Comparison of ENCODE assay signal across 29 cellular contexts in genomic region chr2:146193619-146194018, GRCh38.
"Had no signal": no experiment of that assay in that cellular context is flagged by ENCODE, and none has a peak within 500 bp of the region (broad histone marks: within the 10 kb centered on the region; RNA-seq: fewer than 3 reads in every experiment).

No MANE protein-coding gene starts in this region.

- H3K27me3 ChIP-seq: stomach, suprapubic skin, testis, thyroid gland, tibial artery, tibial nerve, transverse colon, upper lobe of left lung, upper lobe of right lung, uterus, vagina had no signal

- H3K27ac Mint-ChIP-seq: stimulated activated effector memory CD8-positive, alpha-beta T cell treated with anti-CD3 and anti-CD28 coated beads, Interleukin-12 subunit alpha, Interleukin-12 subunit beta, amount 100 ng/mL, for 72 hours; stimulated activated memory B cell treated with anti-CD40 and anti-IgM and Interleukin-4, amounts not matched to agents 10 μg/mL and 1 μg/mL and 100 μg/mL, for 72 hours; stimulated activated naive B cell treated with anti-CD40 and anti-IgM and Interleukin-4, amounts not matched to agents 10 μg/mL and 1 μg/mL and 100 μg/mL, for 72 hours; stimulated activated naive CD8-positive, alpha-beta T cell treated with anti-CD3 and anti-CD28 coated beads, Interleukin-15, Interleukin-2, amounts not matched to agents 100 ng/mL and 50 ng/mL, for 24 hours; type B pancreatic cell had no signal

- H3K4me3 ChIP-seq: stomach, suprapubic skin, testis, thoracic aorta, thyroid gland, tibial artery, tibial nerve, transverse colon, upper lobe of left lung, upper lobe of right lung, uterus, vagina had no signal

- H3K36me3 ChIP-seq: stomach, suprapubic skin, thoracic aorta, thyroid gland, tibial artery, tibial nerve, transverse colon, upper lobe of left lung, upper lobe of right lung, uterus, vagina had no signal

- H3K27me3 Mint-ChIP-seq: stimulated activated memory B cell treated with anti-CD40 and anti-IgM and Interleukin-4, amounts not matched to agents 10 μg/mL and 1 μg/mL and 100 μg/mL, for 72 hours; stimulated activated naive B cell treated with anti-CD40 and anti-IgM and Interleukin-4, amounts not matched to agents 10 μg/mL and 1 μg/mL and 100 μg/mL, for 72 hours; stimulated activated naive CD8-positive, alpha-beta T cell treated with anti-CD3 and anti-CD28 coated beads, Interleukin-15, amount 100 ng/mL, for 72 hours; stimulated activated naive CD8-positive, alpha-beta T cell treated with anti-CD3 and anti-CD28 coated beads, Interleukin-15, Interleukin-2, amounts not matched to agents 100 ng/mL and 50 ng/mL, for 24 hours had no signal

- H3K36me3 Mint-ChIP-seq: stimulated activated effector memory CD8-positive, alpha-beta T cell treated with anti-CD3 and anti-CD28 coated beads, Interleukin-12 subunit alpha, Interleukin-12 subunit beta, amount 100 ng/mL, for 72 hours; stimulated activated memory B cell treated with anti-CD40 and anti-IgM and Interleukin-4, amounts not matched to agents 10 μg/mL and 1 μg/mL and 100 μg/mL, for 72 hours; stimulated activated naive B cell treated with anti-CD40 and anti-IgM and Interleukin-4, amounts not matched to agents 10 μg/mL and 1 μg/mL and 100 μg/mL, for 72 hours; type B pancreatic cell had no signal

- H3K4me1 Mint-ChIP-seq: stimulated activated effector memory CD8-positive, alpha-beta T cell treated with anti-CD3 and anti-CD28 coated beads, Interleukin-12 subunit alpha, Interleukin-12 subunit beta, amount 100 ng/mL, for 72 hours; stimulated activated memory B cell treated with anti-CD40 and anti-IgM and Interleukin-4, amounts not matched to agents 10 μg/mL and 1 μg/mL and 100 μg/mL, for 72 hours; stimulated activated naive CD8-positive, alpha-beta T cell treated with anti-CD3 and anti-CD28 coated beads, Interleukin-15, amount 100 ng/mL, for 72 hours had no signal

- FAIRE-seq: urothelium cell line had no signal

- H3K9me3 Mint-ChIP-seq: stimulated activated memory B cell treated with anti-CD40 and anti-IgM and Interleukin-4, amounts not matched to agents 10 μg/mL and 1 μg/mL and 100 μg/mL, for 72 hours; stimulated activated naive B cell treated with anti-CD40 and anti-IgM and Interleukin-4, amounts not matched to agents 10 μg/mL and 1 μg/mL and 100 μg/mL, for 72 hours; stimulated activated naive CD8-positive, alpha-beta T cell treated with anti-CD3 and anti-CD28 coated beads, Interleukin-15, Interleukin-2, amounts not matched to agents 100 ng/mL and 50 ng/mL, for 24 hours had no signal

- H3K27ac ChIP-seq: stomach, suprapubic skin, testis, thoracic aorta, thyroid gland, tibial artery, tibial nerve, transverse colon, upper lobe of left lung, upper lobe of right lung, uterus, vagina had no signal

- H3K4me1 ChIP-seq: stomach, suprapubic skin, testis, thyroid gland, tibial artery, tibial nerve, transverse colon, upper lobe of left lung, upper lobe of right lung, uterus, vagina had no signal

- H3K4me3 Mint-ChIP-seq: stimulated activated effector memory CD8-positive, alpha-beta T cell treated with anti-CD3 and anti-CD28 coated beads, Interleukin-12 subunit alpha, Interleukin-12 subunit beta, amount 100 ng/mL, for 72 hours; stimulated activated memory B cell treated with anti-CD40 and anti-IgM and Interleukin-4, amounts not matched to agents 10 μg/mL and 1 μg/mL and 100 μg/mL, for 72 hours; stimulated activated naive B cell treated with anti-CD40 and anti-IgM and Interleukin-4, amounts not matched to agents 10 μg/mL and 1 μg/mL and 100 μg/mL, for 72 hours; stimulated activated naive CD8-positive, alpha-beta T cell treated with anti-CD3 and anti-CD28 coated beads, Interleukin-15, amount 100 ng/mL, for 72 hours; stimulated activated naive CD8-positive, alpha-beta T cell treated with anti-CD3 and anti-CD28 coated beads, Interleukin-15, Interleukin-2, amounts not matched to agents 100 ng/mL and 50 ng/mL, for 24 hours; type B pancreatic cell had no signal

- ATAC-seq: stimulated activated effector memory CD8-positive, alpha-beta T cell treated with anti-CD3 and anti-CD28 coated beads, Interleukin-12 subunit alpha, Interleukin-12 subunit beta, amount 100 ng/mL, for 72 hours; stimulated activated memory B cell treated with anti-CD40 and anti-IgM and Interleukin-4, amounts not matched to agents 10 μg/mL and 1 μg/mL and 100 μg/mL, for 72 hours; stimulated activated naive B cell treated with anti-CD40 and anti-IgM and Interleukin-4, amounts not matched to agents 10 μg/mL and 1 μg/mL and 100 μg/mL, for 72 hours; stimulated activated naive CD8-positive, alpha-beta T cell treated with anti-CD3 and anti-CD28 coated beads, Interleukin-15, amount 100 ng/mL, for 72 hours; stimulated activated naive CD8-positive, alpha-beta T cell treated with anti-CD3 and anti-CD28 coated beads, Interleukin-15, Interleukin-2, amounts not matched to agents 100 U/mL and 50 U/mL, for 24 hours; upper lobe of right lung had no signal

- DNase-seq: stimulated activated CD4-positive, alpha-beta T cell treated with anti-CD3 and anti-CD28 coated beads, Interleukin-2, amount 100 ng/mL, for 48 hours; stimulated activated CD4-positive, alpha-beta T cell treated with anti-CD3 and anti-CD28 coated beads, Interleukin-4, amount 100 ng/mL, for 1 hour; stimulated activated CD4-positive, alpha-beta T cell treated with anti-CD3 and anti-CD28 coated beads, Interleukin-4, amount 100 ng/mL, for 24 hours; stimulated activated CD4-positive, alpha-beta T cell treated with anti-CD3 and anti-CD28 coated beads, Interleukin-4, amount 100 ng/mL, for 4 hours; stimulated activated CD8-positive, alpha-beta memory T cell treated with anti-CD3 and anti-CD28 coated beads, Interleukin-4, amount 100 ng/mL, for 48 hours; stimulated activated naive B cell treated with anti-CD40 and anti-IgM and Interleukin-4, amounts not matched to agents 10 μg/mL and 1 μg/mL and 100 μg/mL, for 72 hours; stimulated activated naive CD4-positive, alpha-beta T cell; stimulated activated naive CD4-positive, alpha-beta T cell treated with Interleukin-2 at 50 U/mL for 16 hours; stimulated activated naive CD8-positive, alpha-beta T cell treated with anti-CD3 and anti-CD28 coated beads, Interleukin-15, amount 100 ng/mL, for 72 hours; stimulated activated naive CD8-positive, alpha-beta T cell treated with anti-CD3 and anti-CD28 coated beads, Interleukin-15, Interleukin-2, amounts not matched to agents 100 U/mL and 50 U/mL, for 24 hours; stomach; substantia nigra; testis; thyroid gland; tibial artery; transverse colon; trophoblast cell; uterus had no signal

- H3K9me3 ChIP-seq: stomach, suprapubic skin, testis, thoracic aorta, thyroid gland, tibial artery, tibial nerve, transverse colon, upper lobe of left lung, upper lobe of right lung, uterus, vagina had no signal
